Comparison of ENCODE assay signal across 18 cellular contexts in genomic region chr22:28903080-28903479, GRCh38. TPM values are rescaled to one million over a fixed set of nuclear protein-coding genes. Genes with fewer than 3 reads are reported as not detected.
DNase-seq lines count a peak whose midpoint lies in the region; ATAC-seq and TF ChIP-seq lines count a peak whose summit lies in the region.
"Had no signal": no experiment of that assay in that cellular context is flagged by ENCODE, and none has a peak within 500 bp of the region (broad histone marks: within the 10 kb centered on the region; RNA-seq: fewer than 3 reads in every experiment).

No MANE protein-coding gene starts in this region.

- H3K27ac ChIP-seq in heart right ventricle, result peak overlapping the region in 5 of 10 donors; percentile 33 to 75 (median 63)
- H3K27ac ChIP-seq in tibial nerve, result peak overlapping the region in 3 of 4 donors; percentile 34 to 79 (median 61)
- H3K27ac ChIP-seq: KMS-11 had no signal

- no peaks in the 10 kb centered on the region for H3K9me3 ChIP-seq in heart right ventricle
- no peaks in the 10 kb centered on the region for H3K9me3 ChIP-seq in tibial nerve

- H3K27me3 Mint-ChIP-seq in brain, result no peaks in the 10 kb centered on the region
- no peaks in the 10 kb centered on the region for H3K27me3 Mint-ChIP-seq in mesothelial cell of epicardium (ENCODE audit: low read depth)

- H3K27me3 ChIP-seq in heart right ventricle (no peaks in the 10 kb centered on the region), tibial nerve (no peaks in the 10 kb centered on the region)

- no peak for TF ChIP-seq EP300 in tibial nerve (IDR thresholded peaks at IDR 0.05)

- H3K4me3 Mint-ChIP-seq in brain (peak overlapping the region in 4 of 5 experiments; percentile 20 to 65 (median 58)), mesothelial cell of epicardium (peak overlapping the region; percentile 25)
- H3K4me3 Mint-ChIP-seq: activated T-cell treated with anti-CD3 and anti-CD28 coated beads, Interleukin-2, amount 50 U/mL, for 4 hours; stimulated activated effector memory CD8-positive, alpha-beta T cell treated with anti-CD3 and anti-CD28 coated beads, Interleukin-12 subunit alpha, Interleukin-12 subunit beta, amount 100 ng/mL, for 72 hours had no signal

- 57 to 64% methylated on average over 11 of the region's 11 CpGs for WGBS in heart right ventricle, 2 donors
- WGBS in tibial nerve, 2 donors, result 53 to 57% methylated on average over 11 of the region's 11 CpGs

- no peaks in the 10 kb centered on the region for H3K9me3 Mint-ChIP-seq in brain
- H3K9me3 Mint-ChIP-seq in mesothelial cell of epicardium, result no peaks in the 10 kb centered on the region
- H3K9me3 Mint-ChIP-seq: activated T-cell treated with anti-CD3 and anti-CD28 coated beads, Interleukin-2, amount 50 U/mL, for 4 hours; stimulated activated effector memory CD8-positive, alpha-beta T cell treated with anti-CD3 and anti-CD28 coated beads, Interleukin-12 subunit alpha, Interleukin-12 subunit beta, amount 100 ng/mL, for 72 hours had no signal

- H3K36me3 Mint-ChIP-seq in brain (no peaks in the 10 kb centered on the region), mesothelial cell of epicardium (no peaks in the 10 kb centered on the region)
- H3K36me3 Mint-ChIP-seq: stimulated activated effector memory CD8-positive, alpha-beta T cell treated with anti-CD3 and anti-CD28 coated beads, Interleukin-12 subunit alpha, Interleukin-12 subunit beta, amount 100 ng/mL, for 72 hours had no signal

- no peak overlapping the region for H3K4me3 ChIP-seq in heart right ventricle
- no peak overlapping the region for H3K4me3 ChIP-seq in tibial nerve

- intact Hi-C loops in heart right ventricle (cut with DNase I), result no loop called here

- DNase-seq in heart right ventricle (peak; percentile 20 to 30), mesothelial cell of epicardium (ENCODE audit: low spot score in 2 of 2, unreplicated experiment in 2 of 2) (no peak), tibial nerve (ENCODE audit: low spot score in 2 of 2) (no peak), NCI-H446 treated with DMSO at 0.1 percent for 48 hours (lab: John Stamatoyannopoulos, UW) (no peak), DMS114 treated with DMSO at 0.1 percent for 48 hours (lab: John Stamatoyannopoulos, UW; ENCODE audit: unreplicated experiment) (no peak), glomerular visceral epithelial cell (ENCODE audit: extremely low spot score) (no peak)
- DNase-seq: activated CD4-positive, alpha-beta T cell treated with anti-CD3 and anti-CD28 coated beads for 4 hours; activated T-cell treated with anti-CD3 and anti-CD28 coated beads, Interleukin-2, amount 50 U/mL, for 4 hours; C1 segment of cervical spinal cord; hippocampal formation; NCI-H1436; NCI-H526; stimulated activated CD4-positive, alpha-beta T cell treated with anti-CD3 and anti-CD28 coated beads, Interleukin-4, amount 100 ng/mL, for 1 hour; T-helper 1 cell had no signal

- H3K4me1 Mint-ChIP-seq in brain (peaks cover 87% of the 10 kb centered on the region), mesothelial cell of epicardium (peaks cover 79% of the 10 kb centered on the region)

- TF ChIP-seq CTCF in brain (conservative IDR thresholded peaks at IDR 0.05) (no peak), heart right ventricle (IDR thresholded peaks at IDR 0.05) (no peak), mesothelial cell of epicardium (IDR thresholded peaks at IDR 0.05; ENCODE audit: unreplicated experiment) (no peak), tibial nerve (IDR thresholded peaks at IDR 0.05) (no peak)

- no peaks in the 10 kb centered on the region for H3K36me3 ChIP-seq in heart right ventricle
- H3K36me3 ChIP-seq in tibial nerve, result no peaks in the 10 kb centered on the region

- ATAC-seq in heart right ventricle (peak in 7 of 8 donors; percentile 45 to 82 (median 67)), GM19328 (IDR thresholded peaks at IDR 0.05; ENCODE audit: unreplicated experiment) (no peak)
- ATAC-seq: activated T-cell treated with anti-CD3 and anti-CD28 coated beads, Interleukin-2, amount 50 U/mL, for 4 hours; stimulated activated effector memory CD8-positive, alpha-beta T cell treated with anti-CD3 and anti-CD28 coated beads, Interleukin-12 subunit alpha, Interleukin-12 subunit beta, amount 100 ng/mL, for 72 hours had no signal

- H3K27ac Mint-ChIP-seq in brain (peak overlapping the region in 4 of 5 experiments; percentile 52 to 93 (median 74)), mesothelial cell of epicardium (peak overlapping the region; percentile 97)
- H3K27ac Mint-ChIP-seq: stimulated activated effector memory CD8-positive, alpha-beta T cell treated with anti-CD3 and anti-CD28 coated beads, Interleukin-12 subunit alpha, Interleukin-12 subunit beta, amount 100 ng/mL, for 72 hours had no signal

- TF ChIP-seq POLR2A in tibial nerve (IDR thresholded peaks at IDR 0.05), result no peak

- H3K4me1 ChIP-seq in heart right ventricle (peaks cover 3 to 48% (median 32%) of the 10 kb centered on the region in 9 donors), tibial nerve (peaks cover 0 to 66% (median 27%) of the 10 kb centered on the region in 4 donors)

RNA-seq across cellular contexts. Expression of gene ZNRF3, which starts 19.7 kb away (rescaled TPM):
- polyA plus RNA-seq in brain (ENCODE audit: insufficient read depth, low read depth, low replicate concordance) (10.9 TPM), heart right ventricle (1 to 10 TPM; 1.8 to 2.2 TPM)
- total RNA-seq in heart right ventricle (1 to 10 TPM; 4.4 to 7.7 (median 6.3) TPM), mesothelial cell of epicardium (35.9 to 37.3 TPM (median 36.4 TPM) in 3 replicates), tibial nerve (10 to 100 TPM; 18.0 to 37.9 (median 23.5) TPM)

Comparison
In these comparisons a context has a peak if more than half of its experiments do, and no peak if none do; other contexts are left out.
1. DNase-seq: peak in heart right ventricle (2 of 2); none in mesothelial cell of epicardium (0 of 2), tibial nerve (0 of 2), NCI-H446 treated with DMSO at 0.1 percent for 48 hours (single experiment), DMS114 treated with DMSO at 0.1 percent for 48 hours (single experiment) and glomerular visceral epithelial cell (single experiment).